Comparison of ENCODE assay signal across 14 cellular contexts in the genomic region with DNA sequence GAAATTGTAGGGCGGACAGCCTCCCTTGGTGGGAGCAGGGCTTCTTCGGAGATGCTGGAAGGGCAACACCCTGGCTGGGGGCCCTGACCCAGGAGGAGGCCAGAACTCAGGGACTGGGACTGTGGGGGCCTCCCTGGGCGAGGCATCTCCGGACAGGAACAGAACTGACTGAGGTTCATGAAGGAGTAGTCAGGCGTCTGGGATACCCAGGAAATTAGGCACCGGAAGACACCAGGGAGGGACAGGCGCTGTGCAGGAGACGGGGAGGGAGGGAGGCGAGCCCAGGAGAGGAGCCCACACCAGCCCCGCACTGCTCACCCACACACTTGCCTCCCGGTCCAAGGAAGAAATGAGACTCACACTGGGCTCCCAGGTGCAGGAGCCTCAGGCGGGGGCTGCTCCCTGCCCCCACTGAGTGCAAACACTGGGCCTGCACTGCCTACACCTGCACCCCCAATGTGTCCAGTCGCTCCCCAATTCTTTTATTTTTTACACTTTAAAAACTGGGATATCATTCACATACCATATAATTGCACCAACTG.
DNase-seq lines count a peak whose midpoint lies in the region; ATAC-seq and TF ChIP-seq lines count a peak whose summit lies in the region.
"Had no signal": no experiment of that assay in that cellular context is flagged by ENCODE, and none has a peak within 500 bp of the region (broad histone marks: within the 10 kb centered on the region; RNA-seq: fewer than 3 reads in every experiment).

No MANE protein-coding gene starts in this region.

- H3K4me3 Mint-ChIP-seq in natural killer cell treated with Interleukin-12 subunit alpha and Interleukin-12 subunit beta and Interleukin-15 and Interleukin-18, amount 100 ng/mL, for 72 hours = no peak overlapping the region
- H3K4me3 Mint-ChIP-seq in natural killer cell (no peak overlapping the region), osteocyte (ENCODE audit: unreplicated experiment) (no peak overlapping the region)
- H3K4me3 Mint-ChIP-seq: CD4-positive, alpha-beta memory T cell had no signal

- intact Hi-C loops in natural killer cell (cut with micrococcal nuclease) = no loop called here

- ATAC-seq in natural killer cell treated with Interleukin-12 subunit alpha and Interleukin-12 subunit beta and Interleukin-15 and Interleukin-18, amount 100 ng/mL, for 72 hours = peak in 1 of 2 donors; percentile 31
- ATAC-seq in natural killer cell = no peak
- ATAC-seq in GM21619 (IDR thresholded peaks at IDR 0.05; ENCODE audit: unreplicated experiment) = no peak
- ATAC-seq: A549, HCT116 had no signal

- no peaks in the 10 kb centered on the region for H3K9me3 Mint-ChIP-seq in natural killer cell treated with Interleukin-12 subunit alpha and Interleukin-12 subunit beta and Interleukin-15 and Interleukin-18, amount 100 ng/mL, for 72 hours
- peaks cover 0 to 4% of the 10 kb centered on the region in 2 donors for H3K9me3 Mint-ChIP-seq in natural killer cell
- H3K9me3 Mint-ChIP-seq in osteocyte (ENCODE audit: unreplicated experiment) = peaks cover 23% of the 10 kb centered on the region

- DNase-seq in natural killer cell treated with Interleukin-12 subunit alpha and Interleukin-12 subunit beta and Interleukin-15 and Interleukin-18, amount 100 ng/mL, for 72 hours (ENCODE audit: low spot score) = peak; percentile 49
- DNase-seq in natural killer cell (no peak), islet precursor cell (peak; percentile 40), osteocyte (ENCODE audit: extremely low spot score, unreplicated experiment) (peak; percentile 80), D341Med (ENCODE audit: low spot score) (no peak), NCI-H510A treated with DMSO at 0.1 percent for 48 hours (lab: John Stamatoyannopoulos, UW) (no peak)
- DNase-seq: BE2C; CD4-positive, alpha-beta memory T cell; DMS153; DMS79 treated with DMSO at 0.1 percent for 48 hours; EL had no signal

- TF ChIP-seq CTCF in natural killer cell (IDR thresholded peaks at IDR 0.05) = no peak
- TF ChIP-seq CTCF in osteocyte (IDR thresholded peaks at IDR 0.05) = no peak

- H3K27ac Mint-ChIP-seq in natural killer cell treated with Interleukin-12 subunit alpha and Interleukin-12 subunit beta and Interleukin-15 and Interleukin-18, amount 100 ng/mL, for 72 hours = no peak overlapping the region
- no peak overlapping the region for H3K27ac Mint-ChIP-seq in natural killer cell
- no peak overlapping the region for H3K27ac Mint-ChIP-seq in osteocyte (ENCODE audit: unreplicated experiment)

- H3K27me3 Mint-ChIP-seq in natural killer cell treated with Interleukin-12 subunit alpha and Interleukin-12 subunit beta and Interleukin-15 and Interleukin-18, amount 100 ng/mL, for 72 hours = peaks cover 5 to 16% of the 10 kb centered on the region in 2 donors
- H3K27me3 Mint-ChIP-seq in natural killer cell (ENCODE audit: low read depth in 2 of 2) = peaks cover 8 to 10% of the 10 kb centered on the region in 2 donors
- no peaks in the 10 kb centered on the region for H3K27me3 Mint-ChIP-seq in osteocyte (ENCODE audit: unreplicated experiment)

- H3K36me3 Mint-ChIP-seq in natural killer cell treated with Interleukin-12 subunit alpha and Interleukin-12 subunit beta and Interleukin-15 and Interleukin-18, amount 100 ng/mL, for 72 hours = no peaks in the 10 kb centered on the region
- H3K36me3 Mint-ChIP-seq in natural killer cell (peaks cover 6% of the 10 kb centered on the region), osteocyte (ENCODE audit: unreplicated experiment) (no peaks in the 10 kb centered on the region)
- H3K36me3 Mint-ChIP-seq: CD4-positive, alpha-beta memory T cell had no signal

- H3K4me1 Mint-ChIP-seq in natural killer cell treated with Interleukin-12 subunit alpha and Interleukin-12 subunit beta and Interleukin-15 and Interleukin-18, amount 100 ng/mL, for 72 hours (ENCODE audit: low read depth in 2 of 2) = peaks cover 0 to 2% of the 10 kb centered on the region in 2 donors
- no peaks in the 10 kb centered on the region for H3K4me1 Mint-ChIP-seq in natural killer cell
- no peaks in the 10 kb centered on the region for H3K4me1 Mint-ChIP-seq in osteocyte (ENCODE audit: unreplicated experiment)

Comparison
In these comparisons a context has a peak if more than half of its experiments do, and no peak if none do; other contexts are left out.
1. DNase-seq: peak in natural killer cell treated with Interleukin-12 subunit alpha and Interleukin-12 subunit beta and Interleukin-15 and Interleukin-18, amount 100 ng/mL, for 72 hours (single experiment), islet precursor cell (single experiment) and osteocyte (single experiment); none in natural killer cell (single experiment), D341Med (single experiment) and NCI-H510A treated with DMSO at 0.1 percent for 48 hours (single experiment).